In the genomic region with DNA sequence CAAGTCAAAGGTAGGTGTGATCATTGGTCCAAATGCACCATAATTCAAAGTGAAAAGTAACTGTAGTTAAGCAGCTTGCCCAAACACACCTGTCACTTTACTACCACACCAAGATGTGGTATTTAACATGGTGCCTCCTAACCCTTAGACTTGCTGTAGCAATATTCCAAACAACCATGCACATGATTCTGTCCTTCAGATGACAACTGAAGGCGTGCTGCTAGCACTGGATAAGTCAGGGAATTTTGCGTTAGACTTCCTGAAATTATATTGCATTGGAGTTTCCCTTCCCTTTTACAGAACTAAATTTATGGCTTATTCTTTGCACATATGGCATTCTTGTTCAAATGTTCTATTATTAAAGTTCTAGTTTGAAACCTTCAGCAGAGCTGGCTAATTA, we compare ENCODE assay signal across 31 cellular contexts.
"Had no signal": no experiment of that assay in that cellular context is flagged by ENCODE, and none has a peak within 500 bp of the region (broad histone marks: within the 10 kb centered on the region; RNA-seq: fewer than 3 reads in every experiment).

No MANE protein-coding gene starts in this region.

- H3K27ac Mint-ChIP-seq: activated CD4-positive, alpha-beta memory T cell treated with anti-CD3 and anti-CD28 coated beads, Interleukin-2, amount 10 ng/mL, durations not matched to agents 7 days and 5 days; activated CD4-positive, alpha-beta T cell treated with anti-CD3 and anti-CD28 coated beads for 36 hours; activated CD4-positive, alpha-beta T cell treated with anti-CD3 and anti-CD28 coated beads, Interleukin-2, amount 10 ng/mL, durations not matched to agents 24 days and 14 days; activated naive CD8-positive, alpha-beta T cell; activated T-cell treated with anti-CD3 and anti-CD28 coated beads, Interleukin-2, amount 50 U/mL, for 24 hours; activated T-cell treated with anti-CD3 and anti-CD28 coated beads, Interleukin-2, amount 50 U/mL, for 72 hours; effector memory CD8-positive, alpha-beta T cell; T-helper 17 cell; T-helper 2 cell treated with Interferon-gamma antibody and Interleukin-4, amounts not matched to agents 5 μg/mL and 100 μg/mL, for 36 hours had no signal

- H3K9me3 ChIP-seq: esophagus squamous epithelium, gastroesophageal sphincter, heart right ventricle had no signal

- H3K4me3 Mint-ChIP-seq: activated CD4-positive, alpha-beta memory T cell treated with anti-CD3 and anti-CD28 coated beads, Interleukin-2, amount 10 ng/mL, durations not matched to agents 7 days and 5 days; activated CD4-positive, alpha-beta T cell treated with anti-CD3 and anti-CD28 coated beads for 36 hours; activated CD4-positive, alpha-beta T cell treated with anti-CD3 and anti-CD28 coated beads, Interleukin-2, amount 10 ng/mL, durations not matched to agents 24 days and 14 days; activated naive CD8-positive, alpha-beta T cell; activated T-cell treated with anti-CD3 and anti-CD28 coated beads, Interleukin-2, amount 50 U/mL, for 24 hours; activated T-cell treated with anti-CD3 and anti-CD28 coated beads, Interleukin-2, amount 50 U/mL, for 72 hours; central memory CD8-positive, alpha-beta T cell; effector memory CD8-positive, alpha-beta T cell; T-helper 17 cell; T-helper 2 cell treated with Interferon-gamma antibody and Interleukin-4, amounts not matched to agents 5 μg/mL and 100 μg/mL, for 36 hours had no signal

- H3K27ac ChIP-seq: brain microvascular endothelial cell, coronary artery, epithelial cell of prostate, esophagus squamous epithelium, gastroesophageal sphincter, heart right ventricle, hepatocyte had no signal

- H3K9me3 Mint-ChIP-seq: activated CD4-positive, alpha-beta memory T cell treated with anti-CD3 and anti-CD28 coated beads, Interleukin-2, amount 10 ng/mL, durations not matched to agents 7 days and 5 days; activated CD4-positive, alpha-beta T cell treated with anti-CD3 and anti-CD28 coated beads, Interleukin-2, amount 10 ng/mL, durations not matched to agents 24 days and 14 days; activated T-cell treated with anti-CD3 and anti-CD28 coated beads, Interleukin-2, amount 50 U/mL, for 24 hours; activated T-cell treated with anti-CD3 and anti-CD28 coated beads, Interleukin-2, amount 50 U/mL, for 72 hours; central memory CD8-positive, alpha-beta T cell; effector memory CD8-positive, alpha-beta T cell; T-helper 2 cell treated with Interferon-gamma antibody and Interleukin-4, amounts not matched to agents 5 μg/mL and 100 μg/mL, for 36 hours had no signal

- ATAC-seq: activated CD4-positive, alpha-beta T cell treated with anti-CD3 and anti-CD28 coated beads for 36 hours; activated T-cell treated with anti-CD3 and anti-CD28 coated beads, Interleukin-2, amount 50 U/mL, for 72 hours; effector memory CD8-positive, alpha-beta T cell; gastroesophageal sphincter; heart right ventricle; T-helper 17 cell had no signal

- H3K4me1 Mint-ChIP-seq: central memory CD8-positive, alpha-beta T cell had no signal

- DNase-seq: activated CD4-positive, alpha-beta memory T cell treated with anti-CD3 and anti-CD28 coated beads, Interleukin-2, amount 10 ng/mL, durations not matched to agents 7 days and 5 days; activated CD4-positive, alpha-beta T cell treated with anti-CD3 and anti-CD28 coated beads for 36 hours; activated CD4-positive, alpha-beta T cell treated with anti-CD3 and anti-CD28 coated beads, Interleukin-2, amount 10 ng/mL, durations not matched to agents 24 days and 14 days; activated CD4-positive, alpha-beta T cell treated with anti-CD3 and anti-CD28 coated beads, Interleukin-2, amount 50 U/mL, for 4 hours; activated CD4-positive, CD25-positive, alpha-beta regulatory T cell; activated CD4-positive, CD25-positive, alpha-beta regulatory T cell treated with anti-CD3 and anti-CD28 coated beads, Interleukin-2, amount 50 U/mL, for 72 hours; activated CD8-positive, alpha-beta memory T cell treated with anti-CD3 and anti-CD28 coated beads, Interleukin-2, amount 50 U/mL, for 48 hours; activated gamma-delta T cell; activated naive CD4-positive, alpha-beta T cell; activated naive CD4-positive, alpha-beta T cell treated with anti-CD3 and anti-CD28 coated beads, Interleukin-2, amount 50 U/mL, for 16 hours; activated T-cell treated with anti-CD3 and anti-CD28 coated beads for 4 hours; activated T-cell treated with anti-CD3 and anti-CD28 coated beads, Interleukin-2, amount 50 U/mL, for 24 hours; activated T-cell treated with anti-CD3 and anti-CD28 coated beads, Interleukin-2, amount 50 U/mL, for 72 hours; amniotic stem cell; anterior cingulate cortex; brain microvascular endothelial cell; dermis blood vessel endothelial cell; effector CD4-positive, alpha-beta T cell; effector memory CD8-positive, alpha-beta T cell; esophagus squamous epithelium; foreskin melanocyte; heart right ventricle; T-helper 17 cell; T1000 had no signal

- H3K27me3 ChIP-seq: brain microvascular endothelial cell, esophagus squamous epithelium, gastroesophageal sphincter, heart right ventricle, hepatocyte had no signal

- H3K27me3 Mint-ChIP-seq: activated CD4-positive, alpha-beta memory T cell treated with anti-CD3 and anti-CD28 coated beads, Interleukin-2, amount 10 ng/mL, durations not matched to agents 7 days and 5 days; activated CD4-positive, alpha-beta T cell treated with anti-CD3 and anti-CD28 coated beads for 36 hours; activated CD4-positive, alpha-beta T cell treated with anti-CD3 and anti-CD28 coated beads, Interleukin-2, amount 10 ng/mL, durations not matched to agents 24 days and 14 days; activated naive CD8-positive, alpha-beta T cell; activated T-cell treated with anti-CD3 and anti-CD28 coated beads, Interleukin-2, amount 50 U/mL, for 24 hours; central memory CD8-positive, alpha-beta T cell; effector memory CD8-positive, alpha-beta T cell; T-helper 17 cell had no signal
